Comparison of ENCODE assay signal across 9 cellular contexts in genomic region chr11:67728191-67728590, GRCh38. TPM values are rescaled to one million over a fixed set of nuclear protein-coding genes. Genes with fewer than 3 reads are reported as not detected.
DNase-seq lines count a peak whose midpoint lies in the region; ATAC-seq and TF ChIP-seq lines count a peak whose summit lies in the region.
"Not testable (repeated sequence)": the region's sequence is repeated elsewhere in the genome, so short reads cannot be mapped to it uniquely, and the experiment has no call there.
"Had no signal": no experiment of that assay in that cellular context is flagged by ENCODE, and none has a peak within 500 bp of the region (broad histone marks: within the 10 kb centered on the region; RNA-seq: fewer than 3 reads in every experiment).

No MANE protein-coding gene starts in this region.

- H3K9me3 ChIP-seq in HUES64 (ENCODE audit: insufficient read depth, low read depth, low read length); T-helper 17 cell (ENCODE audit: control insufficient read depth, low read length, poor library complexity, severe bottlenecking); stomach: not testable (repeated sequence)

- H3K4me1 Mint-ChIP-seq in T-helper 17 cell: peaks cover 14% of the 10 kb centered on the region
- peaks cover 29% of the 10 kb centered on the region for H3K4me1 Mint-ChIP-seq in nephron progenitor cell

- H3K4me3 ChIP-seq in HUES64 (ENCODE audit: low read length); stomach: not testable (repeated sequence)

- 68% methylated on average over 3 of the region's 3 CpGs for WGBS in HUES64
- WGBS in stomach, 5 donors: 26 to 67% (median 31%) methylated on average over 3 of the region's 3 CpGs

- H3K9ac ChIP-seq in HUES64 (ENCODE audit: low read depth, low read length): not testable (repeated sequence)

- TF ChIP-seq CTCF in nephron progenitor cell (IDR thresholded peaks at IDR 0.05); stomach (IDR thresholded peaks at IDR 0.05): not testable (repeated sequence)

- not testable (repeated sequence) for H3K36me3 ChIP-seq in HUES64 (ENCODE audit: insufficient read depth, low read length); stomach

- not testable (repeated sequence) for TF ChIP-seq POLR2A in stomach (IDR thresholded peaks at IDR 0.05)

- peak; percentile 6 for DNase-seq in ELR (ENCODE audit: low read depth)
- DNase-seq in T-helper 17 cell: not testable (repeated sequence)
- DNase-seq in ecto neural progenitor cell (ENCODE audit: low spot score): peak; percentile 59
- peak; percentile 4 for DNase-seq in kidney tubule cell (ENCODE audit: low spot score)
- DNase-seq in nephron progenitor cell: peak; percentile 28
- peak; percentile 32 for DNase-seq in stomach

- peak overlapping the region; percentile 65; the same call in 1 of the 2 replicates for H3K27ac ChIP-seq in HUES64 (ENCODE audit: low read depth, low read length)
- not testable (repeated sequence) for H3K27ac ChIP-seq in stomach

- not testable (repeated sequence) for ATAC-seq in T-helper 17 cell

- H3K27ac Mint-ChIP-seq in T-helper 17 cell: peak overlapping the region; percentile 47
- peak overlapping the region; percentile 42 for H3K27ac Mint-ChIP-seq in nephron progenitor cell

- intact Hi-C loops in stomach (cut with DNase I; ENCODE audit: low total_unique reads): not testable (repeated sequence)

- TF ChIP-seq EP300 in stomach (IDR thresholded peaks at IDR 0.05): not testable (repeated sequence)

- not testable (repeated sequence) for H3K36me3 Mint-ChIP-seq in T-helper 17 cell (ENCODE audit: low read depth); nephron progenitor cell (ENCODE audit: low read depth)

- not testable (repeated sequence) for H3K27me3 ChIP-seq in HUES64 (ENCODE audit: insufficient read depth, low read length)
- H3K27me3 ChIP-seq in stomach: peaks cover 0 to 17% (median 6%) of the 10 kb centered on the region in 3 donors

- H3K27me3 Mint-ChIP-seq in T-helper 17 cell (peaks cover 23% of the 10 kb centered on the region), nephron progenitor cell (ENCODE audit: low read depth, poor library complexity) (peaks cover 34% of the 10 kb centered on the region)

- H3K4me3 Mint-ChIP-seq in T-helper 17 cell, nephron progenitor cell: not testable (repeated sequence)

- not testable (repeated sequence) for H3K4me1 ChIP-seq in HUES64 (ENCODE audit: insufficient read depth, low read length)
- H3K4me1 ChIP-seq in stomach: peaks cover 0 to 17% (median 5%) of the 10 kb centered on the region in 4 donors

- H3K9me3 Mint-ChIP-seq in nephron progenitor cell: not testable (repeated sequence)

RNA-seq across cellular contexts. Expression of gene ALDH3B2, which starts 53.8 kb away (rescaled TPM):
- not detected for polyA plus RNA-seq in HUES64 (2013, experiment 1 of 2)
- polyA plus RNA-seq in HUES64 (2013, experiment 2 of 2): not detected
- total RNA-seq in T-helper 17 cell (not detected), stomach (under 1 TPM in 1 of 5 donors, not detected in 4; 0.89 TPM)
- polyA plus RNA-seq in stomach: 10 to 100 TPM in 1 of 3 donors, not detected in 2; 23.5 TPM
- total RNA-seq: CD4-positive, alpha-beta T cell; Right ventricle myocardium superior had no signal
